8 cellular contexts compared by ENCODE assay signal in the genomic region with DNA sequence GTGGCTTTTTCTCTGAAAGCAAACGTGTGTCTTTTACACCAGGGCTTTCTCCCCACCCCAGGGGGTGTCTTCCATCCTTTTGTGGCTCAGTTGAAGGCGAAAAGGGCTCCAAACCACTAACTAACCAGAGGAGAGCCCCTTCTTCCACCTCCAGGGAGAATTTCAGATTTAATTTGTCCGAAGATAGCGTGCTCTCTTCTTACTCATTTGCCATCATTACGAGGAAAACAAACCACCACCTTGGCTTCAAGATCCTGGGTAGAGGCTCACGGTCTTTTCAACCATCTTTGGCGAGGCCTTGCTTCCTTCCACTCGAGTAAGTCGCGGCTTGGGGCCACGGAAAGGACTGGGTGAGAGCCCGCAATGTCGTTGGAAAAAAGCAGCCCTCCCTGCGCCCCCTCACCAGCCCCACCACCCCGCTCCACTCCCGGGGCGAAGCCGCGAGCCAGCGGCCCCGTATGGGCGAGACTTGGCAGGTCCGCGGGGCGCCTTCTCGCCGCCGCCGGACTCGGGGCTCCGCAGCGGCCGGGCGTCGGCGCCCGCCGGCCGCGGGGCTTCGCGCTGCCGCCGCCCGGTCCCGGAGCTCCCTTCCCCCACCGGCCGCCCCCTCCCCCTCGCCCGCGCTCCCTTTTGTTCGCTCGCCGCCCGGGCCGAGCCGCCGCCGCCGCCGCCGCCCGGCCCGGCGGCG. TPM values are rescaled to one million over a fixed set of nuclear protein-coding genes. Genes with fewer than 3 reads are reported as not detected.
A peak's percentile ranks its signal among the peaks of the same experiment; 100 is the strongest.
DNase-seq lines count a peak whose midpoint lies in the region; ATAC-seq and TF ChIP-seq lines count a peak whose summit lies in the region.

No MANE protein-coding gene starts in this region.

- H3K4me2 ChIP-seq in PC-3 (ENCODE audit: low read length), result peak overlapping the region; percentile 98

- peaks cover 40% of the 10 kb centered on the region for H3K36me3 Mint-ChIP-seq in stimulated activated memory B cell treated with anti-CD40 and anti-IgM and Interleukin-4, amounts not matched to agents 10 μg/mL and 1 μg/mL and 100 μg/mL, for 72 hours

- no peaks in the 10 kb centered on the region for H3K9me2 ChIP-seq in PC-3 (replicated peaks; ENCODE audit: low read length)

- H3K27ac Mint-ChIP-seq in stimulated activated memory B cell treated with anti-CD40 and anti-IgM and Interleukin-4, amounts not matched to agents 10 μg/mL and 1 μg/mL and 100 μg/mL, for 72 hours, result peak overlapping the region; percentile 99

- peak overlapping the region; percentile 66 for H3K4me3 ChIP-seq in H7 (ENCODE audit: insufficient read depth, low read depth, low read length)
- H3K4me3 ChIP-seq in PC-3 (ENCODE audit: low read length), result peak overlapping the region; percentile 70
- peak overlapping the region; percentile 19 to 51 for H3K4me3 ChIP-seq in cardiac fibroblast (replicated peaks in 1 of 2; ENCODE audit: low read depth in 2 of 2, low read length in 2 of 2)

- H3K79me2 ChIP-seq in PC-3 (ENCODE audit: low read length), result peaks cover 64% of the 10 kb centered on the region

- H3K4me1 Mint-ChIP-seq in stimulated activated memory B cell treated with anti-CD40 and anti-IgM and Interleukin-4, amounts not matched to agents 10 μg/mL and 1 μg/mL and 100 μg/mL, for 72 hours, result peaks cover 53% of the 10 kb centered on the region

- H4K20me1 ChIP-seq in PC-3 (ENCODE audit: low read length), result no peaks in the 10 kb centered on the region

- H3K27ac ChIP-seq in PC-3 (ENCODE audit: low read length), result peak overlapping the region; percentile 86

- CTCF ChIA-PET in PC-3 (lab: Charles Lee), result no interaction called here

- intact Hi-C loops in PC-3 (cut with micrococcal nuclease), result loop anchor here (1.0 kb wide), 1 partner anchor 70 kb away; no protein-coding TSS in a partner anchor
- intact Hi-C loops in left colon (cut with DNase I, micrococcal nuclease), result no loop called here

- ATAC-seq in PC-3 (no peak), left colon (peak; percentile 35), GM21447 (IDR thresholded peaks at IDR 0.05; ENCODE audit: unreplicated experiment) (no peak), HG03460 (IDR thresholded peaks at IDR 0.05; ENCODE audit: unreplicated experiment) (no peak)
- ATAC-seq in stimulated activated memory B cell treated with anti-CD40 and anti-IgM and Interleukin-4, amounts not matched to agents 10 μg/mL and 1 μg/mL and 100 μg/mL, for 72 hours, result peak; percentile 56

- H2AFZ ChIP-seq in PC-3 (ENCODE audit: low read length), result peak overlapping the region; percentile 77

- H3K36me3 ChIP-seq in H7 (replicated peaks; ENCODE audit: control insufficient read depth, insufficient read depth, low read length) (peaks cover 29% of the 10 kb centered on the region), PC-3 (ENCODE audit: low read depth, low read length) (peaks cover 5% of the 10 kb centered on the region)

- DNase-seq in D341Med (ENCODE audit: low spot score) (peak; percentile 81), H7 (peak; percentile 83), PC-3 (peak; percentile 41), cardiac fibroblast (ENCODE audit: low read depth in 2 of 2) (peak; percentile 46 to 67), left colon (peak in 1 of 2 donors; percentile 44)

- H3K9me3 ChIP-seq in PC-3 (ENCODE audit: low read length), result no peaks in the 10 kb centered on the region

- peaks cover 71% of the 10 kb centered on the region for H3K4me1 ChIP-seq in PC-3 (ENCODE audit: insufficient read depth, low read length)

- no peaks in the 10 kb centered on the region for H3F3A ChIP-seq in PC-3 (ENCODE audit: low read length, unreplicated experiment)

- H3K9me3 Mint-ChIP-seq in stimulated activated memory B cell treated with anti-CD40 and anti-IgM and Interleukin-4, amounts not matched to agents 10 μg/mL and 1 μg/mL and 100 μg/mL, for 72 hours, result no peaks in the 10 kb centered on the region

- H3K9ac ChIP-seq in PC-3 (ENCODE audit: low read length), result peak overlapping the region; percentile 96

- POLR2A ChIA-PET in PC-3 (lab: Charles Lee; ENCODE audit: unreplicated experiment), result no interaction called here

- peak overlapping the region; percentile 86 for H3K4me3 Mint-ChIP-seq in stimulated activated memory B cell treated with anti-CD40 and anti-IgM and Interleukin-4, amounts not matched to agents 10 μg/mL and 1 μg/mL and 100 μg/mL, for 72 hours

- TSS peak; percentile 72 for BruUV-seq in PC-3 (replicated peaks; lab: Mats Ljungman, UMichigan)

- TF ChIP-seq CTCF in PC-3 (conservative IDR thresholded peaks at IDR 0.05; ENCODE audit: low read depth, low read length) (no peak), cardiac fibroblast (IDR thresholded peaks at IDR 0.05; ENCODE audit: low read depth, low read length) (no peak)

- H3K27me3 ChIP-seq in H7 (ENCODE audit: control insufficient read depth, insufficient read depth, low read length), result no peaks in the 10 kb centered on the region
- H3K27me3 ChIP-seq in PC-3 (ENCODE audit: low read length), result no peaks in the 10 kb centered on the region

- no peaks in the 10 kb centered on the region for H3K27me3 Mint-ChIP-seq in stimulated activated memory B cell treated with anti-CD40 and anti-IgM and Interleukin-4, amounts not matched to agents 10 μg/mL and 1 μg/mL and 100 μg/mL, for 72 hours

RNA-seq across cellular contexts. Expression of gene ZNF532, which starts 1.7 kb away (rescaled TPM):
- 71.6 and 111 TPM in 2 replicates for total RNA-seq in H7 (2014; rRNA removed; shearing (Covaris generic))
- total RNA-seq in PC-3 (2014; rRNA removed), result 47.3 and 62.6 TPM in 2 replicates
- 10 to 100 TPM in 1 of 2 donors, 1 to 10 TPM in 1; 7.1 to 17.2 TPM for total RNA-seq in left colon

Comparison
In these comparisons a context has a peak if more than half of its experiments do, and no peak if none do; other contexts are left out.
1. ATAC-seq: peak in left colon (single experiment) and stimulated activated memory B cell treated with anti-CD40 and anti-IgM and Interleukin-4, amounts not matched to agents 10 μg/mL and 1 μg/mL and 100 μg/mL, for 72 hours (single experiment); none in PC-3 (single experiment), GM21447 (single experiment) and HG03460 (single experiment).
2. Peak in every context shown above with its lines, with median percentiles within 50 percentile points of each other: H3K4me3 ChIP-seq.